ENCODE assay signal across 17 cellular contexts in genomic region chr11:78076733-78077403, GRCh38. TPM values are rescaled to one million over a fixed set of nuclear protein-coding genes. Genes with fewer than 3 reads are reported as not detected.
DNase-seq lines count a peak whose midpoint lies in the region; ATAC-seq and TF ChIP-seq lines count a peak whose summit lies in the region.
"Had no signal": no experiment of that assay in that cellular context is flagged by ENCODE, and none has a peak within 500 bp of the region (broad histone marks: within the 10 kb centered on the region; RNA-seq: fewer than 3 reads in every experiment).

No MANE protein-coding gene starts in this region.

- no peaks in the 10 kb centered on the region for H3K9me3 Mint-ChIP-seq in T-cell
- no peaks in the 10 kb centered on the region for H3K9me3 Mint-ChIP-seq in type B pancreatic cell
- H3K9me3 Mint-ChIP-seq: H9 had no signal

- H3K27me3 Mint-ChIP-seq in T-cell (no peaks in the 10 kb centered on the region), type B pancreatic cell (peaks cover 2% of the 10 kb centered on the region)

- CTCF ChIA-PET in mammary epithelial cell (lab: Charles Lee; ENCODE audit: low non-redundant PET): no interaction called here
- CTCF ChIA-PET in T-cell (lab: Charles Lee): interaction anchor here in 1 of 2 donors (0.6 to 1.2 kb wide), 3 partner anchors 7 to 487 kb away, joined by 3 to 4 read pairs (median 3); partner anchors contain the start of gene ALG8

- no peak overlapping the region for H2AFZ ChIP-seq in mammary epithelial cell (ENCODE audit: low read depth, low read length)

- H3K27ac Mint-ChIP-seq in T-cell: peak overlapping the region in 1 of 2 donors; percentile 15
- H3K27ac Mint-ChIP-seq in type B pancreatic cell: no peak overlapping the region
- H3K27ac Mint-ChIP-seq: H9 had no signal

- H3K4me3 ChIP-seq in mammary epithelial cell (replicated peaks in 1 of 3; ENCODE audit: insufficient read depth in 1 of 3, low read depth in 2 of 3, low read length in 3 of 3) (no peak overlapping the region), breast epithelium (no peak overlapping the region), fibroblast of the aortic adventitia (ENCODE audit: low read depth, low read length) (peak overlapping the region; percentile 18), prostate gland (no peak overlapping the region)
- H3K4me3 ChIP-seq: cardiac muscle cell, lower lobe of right lung, pancreas had no signal

- TF ChIP-seq CTCF in mammary epithelial cell (conservative IDR thresholded peaks at IDR 0.05 in 1 of 2, IDR thresholded peaks at IDR 0.05 in 1 of 2; ENCODE audit: extremely low read depth in 1 of 2, insufficient read depth in 1 of 2, low read depth in 1 of 2, low read length in 2 of 2): no peak
- TF ChIP-seq CTCF in breast epithelium (IDR thresholded peaks at IDR 0.05): no peak
- TF ChIP-seq CTCF in fibroblast of the aortic adventitia (IDR thresholded peaks at IDR 0.05; ENCODE audit: insufficient read depth, low read length): no peak
- TF ChIP-seq CTCF in type B pancreatic cell (conservative IDR thresholded peaks at IDR 0.05): no peak
- no peak for TF ChIP-seq CTCF in prostate gland (IDR thresholded peaks at IDR 0.05)

- H3K4me1 Mint-ChIP-seq in T-cell (peaks cover 51 to 70% (median 67%) of the 10 kb centered on the region in 3 donors), type B pancreatic cell (ENCODE audit: unreplicated experiment) (peaks cover 22% of the 10 kb centered on the region)

- H3K27ac ChIP-seq in mammary epithelial cell (ENCODE audit: insufficient read depth, low read depth, low read length) (no peak overlapping the region), breast epithelium (no peak overlapping the region), prostate gland (no peak overlapping the region)
- H3K27ac ChIP-seq: cardiac muscle cell, lower lobe of right lung, pancreas had no signal

- in situ Hi-C loops in mammary epithelial cell (cut with MboI; ENCODE audit: low sequenced_read_pairs in 2 of 2): no loop called here

- dilution Hi-C loops in mammary epithelial cell (cut with HindIII; ENCODE audit: low sequenced_read_pairs): no loop called here

- H3K36me3 ChIP-seq in mammary epithelial cell (ENCODE audit: insufficient read depth, low read length): peaks cover 2% of the 10 kb centered on the region
- H3K36me3 ChIP-seq in breast epithelium: no peaks in the 10 kb centered on the region
- no peaks in the 10 kb centered on the region for H3K36me3 ChIP-seq in prostate gland
- H3K36me3 ChIP-seq: pancreas had no signal

- DNase-seq in mammary epithelial cell (no peak), breast epithelium (ENCODE audit: low spot score in 2 of 2) (no peak), T-cell (no peak), fibroblast of the aortic adventitia (ENCODE audit: low read depth) (no peak), type B pancreatic cell (ENCODE audit: extremely low spot score, unreplicated experiment) (no peak), NCI-H2171 (lab: John Stamatoyannopoulos, UW) (no peak), prostate gland (ENCODE audit: low spot score) (no peak)
- DNase-seq: AML-193, H9, hypothalamus, lower lobe of right lung, NCI-H1105 treated with DMSO at 0.1 percent for 48 hours, NCI-H510A, pancreas had no signal

- BruUV-seq in mammary epithelial cell (replicated peaks; lab: Mats Ljungman, UMichigan): no TSS peak

- TF ChIP-seq POLR2A in breast epithelium (IDR thresholded peaks at IDR 0.05): no peak
- no peak for TF ChIP-seq POLR2A in prostate gland (IDR thresholded peaks at IDR 0.05)

- intact Hi-C loops in mammary epithelial cell (cut with micrococcal nuclease): no loop called here
- intact Hi-C loops in breast epithelium (cut with DNase I; ENCODE audit: low total_unique reads): no loop called here
- intact Hi-C loops in prostate gland (cut with DNase I): no loop called here

- H3K4me2 ChIP-seq in mammary epithelial cell (ENCODE audit: insufficient read depth, low read depth, low read length): peak overlapping the region; percentile 20

- H3K4me1 ChIP-seq in mammary epithelial cell (ENCODE audit: insufficient read depth, low read length) (peaks cover 19% of the 10 kb centered on the region), breast epithelium (peaks cover 0 to 9% of the 10 kb centered on the region in 2 donors), prostate gland (replicated peaks) (peaks cover 12% of the 10 kb centered on the region)

- no peaks in the 10 kb centered on the region for H3K27me3 ChIP-seq in mammary epithelial cell (ENCODE audit: insufficient read depth, low read length)
- no peaks in the 10 kb centered on the region for H3K27me3 ChIP-seq in breast epithelium
- H3K27me3 ChIP-seq in prostate gland (replicated peaks; ENCODE audit: insufficient read depth): no peaks in the 10 kb centered on the region
- H3K27me3 ChIP-seq: cardiac muscle cell, pancreas had no signal

- H3K4me3 Mint-ChIP-seq in T-cell (peak overlapping the region; percentile 0 to 87 (median 14)), type B pancreatic cell (peak overlapping the region; percentile 55)
- H3K4me3 Mint-ChIP-seq: H9 had no signal

- H3K79me2 ChIP-seq in mammary epithelial cell (ENCODE audit: insufficient read depth, low read length): peaks cover 76% of the 10 kb centered on the region

- H3K36me3 Mint-ChIP-seq in T-cell (peaks cover 14% of the 10 kb centered on the region), type B pancreatic cell (peaks cover 22% of the 10 kb centered on the region)

- H4K20me1 ChIP-seq in mammary epithelial cell (ENCODE audit: insufficient read depth, low read length): no peaks in the 10 kb centered on the region

- 75% methylated on average over 5 of the region's 6 CpGs for WGBS in mammary epithelial cell (ENCODE audit: low coverage, missing lambda C conversion rate)
- WGBS in prostate gland: 83% methylated on average over 6 of the region's 6 CpGs

- no peaks in the 10 kb centered on the region for H3K9me3 ChIP-seq in mammary epithelial cell (replicated peaks; ENCODE audit: insufficient read depth, low read length)
- H3K9me3 ChIP-seq in breast epithelium: no peaks in the 10 kb centered on the region
- H3K9me3 ChIP-seq in prostate gland: no peaks in the 10 kb centered on the region
- H3K9me3 ChIP-seq: lower lobe of right lung, pancreas had no signal

- POLR2A ChIA-PET in T-cell (lab: Charles Lee): interaction anchor here in 1 of 2 donors (0.6 to 0.9 kb wide), 2 partner anchors 9 to 350 kb away, joined by 3 to 5 read pairs; no protein-coding TSS in a partner anchor

- no peak overlapping the region for H3K9ac ChIP-seq in mammary epithelial cell (ENCODE audit: insufficient read depth, low read length)

- ATAC-seq in T-cell (replicated peaks in 1 of 4): no peak
- ATAC-seq in GM18873 (IDR thresholded peaks at IDR 0.05; ENCODE audit: low FRiP score, unreplicated experiment): no peak
- ATAC-seq: lower lobe of right lung, pancreas had no signal

RNA-seq across cellular contexts. Expression of gene NDUFC2, which starts 2.8 kb away (rescaled TPM):
- total RNA-seq in mammary epithelial cell: 100 to 1,000 TPM; 108 to 209 TPM
- polyA plus RNA-seq in mammary epithelial cell: 165 TPM
- polyA minus RNA-seq in mammary epithelial cell: 11.5 TPM
- 100 to 1,000 TPM; 101 to 105 (median 103) TPM for total RNA-seq in breast epithelium
- total RNA-seq in T-cell: 10 to 100 TPM; 40.8 to 93.8 (median 88.1) TPM
- total RNA-seq in fibroblast of the aortic adventitia (ENCODE audit: low replicate concordance): 91.9 and 103 TPM in 2 replicates
- total RNA-seq in type B pancreatic cell (ENCODE audit: low replicate concordance): 233 and 240 TPM in 2 replicates
- 100 to 1,000 TPM; 119 to 193 TPM for total RNA-seq in prostate gland

RNA-seq across cellular contexts. Expression of gene THRSP, which starts 13.2 kb away (rescaled TPM):
- total RNA-seq in mammary epithelial cell (not detected), breast epithelium (10 to 100 TPM in 1 of 3 donors, 1 to 10 TPM in 2; 1.6 to 74.9 (median 5.7) TPM), T-cell (not detected), fibroblast of the aortic adventitia (ENCODE audit: low replicate concordance) (not detected in 2 replicates), type B pancreatic cell (ENCODE audit: low replicate concordance) (not detected in 2 replicates), prostate gland (not detected)
- not detected for polyA plus RNA-seq in mammary epithelial cell
- polyA minus RNA-seq in mammary epithelial cell: not detected
- total RNA-seq: cardiac muscle cell, epithelial cell of proximal tubule, H9, lower lobe of right lung had no signal
- polyA plus RNA-seq: cardiac muscle cell had no signal

RNA-seq across cellular contexts. Expression of gene KCTD14, which starts 53.8 kb away (rescaled TPM):
- 10 to 100 TPM in 1 of 2 donors, 1 to 10 TPM in 1; 7.2 to 11.1 TPM for total RNA-seq in mammary epithelial cell
- 23.2 TPM for polyA plus RNA-seq in mammary epithelial cell
- 18.1 TPM for polyA minus RNA-seq in mammary epithelial cell
- total RNA-seq in breast epithelium: 10 to 100 TPM in 1 of 3 donors, 1 to 10 TPM in 1, under 1 TPM in 1; 0.64 to 22.4 (median 7.9) TPM
- total RNA-seq in T-cell: under 1 TPM in 3 of 5 donors, not detected in 2; 0.18 to 0.30 (median 0.23) TPM
- 0.45 TPM in 1 of 2 replicates, not detected in the other for total RNA-seq in fibroblast of the aortic adventitia (ENCODE audit: low replicate concordance)
- 1.2 and 2.8 TPM in 2 replicates for total RNA-seq in type B pancreatic cell (ENCODE audit: low replicate concordance)
- 10 to 100 TPM in 1 of 2 donors, 1 to 10 TPM in 1; 3.6 to 16.8 TPM for total RNA-seq in prostate gland
